ENCODE assay signal across 15 cellular contexts in genomic region chr22:38292694-38293093, GRCh38. TPM values are rescaled to one million over a fixed set of nuclear protein-coding genes. Genes with fewer than 3 reads are reported as not detected.
A peak's percentile ranks its signal among the peaks of the same experiment; 100 is the strongest.
DNase-seq lines count a peak whose midpoint lies in the region; ATAC-seq and TF ChIP-seq lines count a peak whose summit lies in the region.
"Had no signal": no experiment of that assay in that cellular context is flagged by ENCODE, and none has a peak within 500 bp of the region (broad histone marks: within the 10 kb centered on the region; RNA-seq: fewer than 3 reads in every experiment).

No MANE protein-coding gene starts in this region.

- H3K4me3 ChIP-seq in AG04450 (ENCODE audit: low read depth, low read length) (no peak overlapping the region), right atrium auricular region (no peak overlapping the region), gastrocnemius medialis (no peak overlapping the region)
- no peak overlapping the region for H3K4me3 ChIP-seq in CD8-positive, alpha-beta memory T cell (ENCODE audit: low read length)
- H3K4me3 ChIP-seq: adrenal gland, right lobe of liver had no signal

- H3K27me3 ChIP-seq in AG04450 (ENCODE audit: control insufficient read depth, insufficient read depth, low read length), result no peaks in the 10 kb centered on the region
- H3K27me3 ChIP-seq in right atrium auricular region, result no peaks in the 10 kb centered on the region
- H3K27me3 ChIP-seq in gastrocnemius medialis, result no peaks in the 10 kb centered on the region
- H3K27me3 ChIP-seq in CD8-positive, alpha-beta memory T cell (ENCODE audit: insufficient read depth, low read length, poor library complexity, severe bottlenecking), result no peaks in the 10 kb centered on the region
- H3K27me3 ChIP-seq: adrenal gland, right lobe of liver had no signal

- no peaks in the 10 kb centered on the region for H3K4me1 Mint-ChIP-seq in CD8-positive, alpha-beta memory T cell
- H3K4me1 Mint-ChIP-seq in glutamatergic neuron (ENCODE audit: low read depth, unreplicated experiment), result peaks cover 3% of the 10 kb centered on the region

- TF ChIP-seq CTCF in AG04450 (IDR thresholded peaks at IDR 0.05; ENCODE audit: low read depth, low read length) (no peak), right atrium auricular region (IDR thresholded peaks at IDR 0.05) (no peak), gastrocnemius medialis (IDR thresholded peaks at IDR 0.05 in 4 of 5, conservative IDR thresholded peaks at IDR 0.05 in 1 of 5) (no peak), glutamatergic neuron (IDR thresholded peaks at IDR 0.05; ENCODE audit: partially characterized antibody, unreplicated experiment) (no peak)

- H3K27me3 Mint-ChIP-seq in CD8-positive, alpha-beta memory T cell, result no peaks in the 10 kb centered on the region
- peaks cover 8% of the 10 kb centered on the region for H3K27me3 Mint-ChIP-seq in glutamatergic neuron (ENCODE audit: unreplicated experiment)

- H3K27ac Mint-ChIP-seq in CD8-positive, alpha-beta memory T cell, result peak overlapping the region in 1 of 8 donors; percentile 42
- H3K27ac Mint-ChIP-seq in glutamatergic neuron (ENCODE audit: unreplicated experiment), result no peak overlapping the region
- H3K27ac Mint-ChIP-seq: HFFc6 had no signal

- H3K9me3 Mint-ChIP-seq in CD8-positive, alpha-beta memory T cell, result no peaks in the 10 kb centered on the region
- peaks cover 8% of the 10 kb centered on the region for H3K9me3 Mint-ChIP-seq in glutamatergic neuron (ENCODE audit: unreplicated experiment)
- H3K9me3 Mint-ChIP-seq: HFFc6 had no signal

- ATAC-seq in gastrocnemius medialis (peak in 1 of 2 donors; percentile 43), GM18909 (IDR thresholded peaks at IDR 0.05; ENCODE audit: poor library complexity, unreplicated experiment) (no peak)

- H3K36me3 Mint-ChIP-seq in CD8-positive, alpha-beta memory T cell, result peaks cover 0 to 54% (median 2%) of the 10 kb centered on the region in 3 donors
- no peaks in the 10 kb centered on the region for H3K36me3 Mint-ChIP-seq in glutamatergic neuron (ENCODE audit: unreplicated experiment)

- H3K36me3 ChIP-seq in right atrium auricular region (peaks cover 68% of the 10 kb centered on the region), gastrocnemius medialis (peaks cover 0 to 76% of the 10 kb centered on the region in 2 donors)
- peaks cover 10% of the 10 kb centered on the region for H3K36me3 ChIP-seq in CD8-positive, alpha-beta memory T cell (ENCODE audit: insufficient read depth, low read length)

- in situ Hi-C loops in gastrocnemius medialis (cut with MboI; ENCODE audit: low sequenced_read_pairs in 4 of 4), result no loop called here

- no peak for TF ChIP-seq POLR2A in gastrocnemius medialis (IDR thresholded peaks at IDR 0.05)

- H3K27ac ChIP-seq in AG04450 (ENCODE audit: low read depth, low read length) (peak overlapping the region; percentile 21), angular gyrus (ENCODE audit: low read depth, low read length) (peak overlapping the region; percentile 15), right atrium auricular region (peak overlapping the region; percentile 59 to 69), gastrocnemius medialis (peak overlapping the region; percentile 61 to 72 (median 70))
- no peak overlapping the region for H3K27ac ChIP-seq in CD8-positive, alpha-beta memory T cell (ENCODE audit: low read depth, low read length)

- DNase-seq in AG04450 (ENCODE audit: low read depth, low spot score) (no peak), right atrium auricular region (ENCODE audit: low spot score) (no peak), gastrocnemius medialis (no peak), glutamatergic neuron (no peak), NCI-H526 (lab: John Stamatoyannopoulos, UW) (no peak)
- DNase-seq in CD8-positive, alpha-beta memory T cell, result no peak
- DNase-seq: activated CD4-positive, CD25-positive, alpha-beta regulatory T cell treated with anti-CD3 and anti-CD28 coated beads, Interleukin-2, amount 50 U/mL, for 72 hours; activated T-cell treated with anti-CD3 and anti-CD28 coated beads, Interleukin-2, amount 50 U/mL, for 48 hours; adrenal gland; HFFc6; kidney glomerular epithelial cell; NCI-H2171 treated with DMSO at 0.1 percent for 48 hours; right lobe of liver had no signal

- CTCF ChIA-PET in AG04450 (lab: Charles Lee), result no interaction called here
- CTCF ChIA-PET in CD8-positive, alpha-beta memory T cell (lab: Charles Lee), result no interaction called here

- H3K9me3 ChIP-seq in AG04450 (ENCODE audit: control insufficient read depth, insufficient read depth, low read length) (no peaks in the 10 kb centered on the region; the same call in 1 of the 2 replicates), right atrium auricular region (no peaks in the 10 kb centered on the region), gastrocnemius medialis (no peaks in the 10 kb centered on the region)
- H3K9me3 ChIP-seq in CD8-positive, alpha-beta memory T cell (ENCODE audit: low read length), result no peaks in the 10 kb centered on the region
- H3K9me3 ChIP-seq: adrenal gland, right lobe of liver had no signal

- POLR2A ChIA-PET in AG04450 (lab: Yijun Ruan, JAX), result no interaction called here
- POLR2A ChIA-PET in CD8-positive, alpha-beta memory T cell (lab: Charles Lee), result no interaction called here

- H3K4me1 ChIP-seq in right atrium auricular region (peaks cover 0 to 19% of the 10 kb centered on the region in 2 donors), gastrocnemius medialis (peaks cover 7 to 9% of the 10 kb centered on the region in 2 donors)
- H3K4me1 ChIP-seq in CD8-positive, alpha-beta memory T cell (ENCODE audit: insufficient read depth, low read length), result no peaks in the 10 kb centered on the region
- H3K4me1 ChIP-seq: right lobe of liver had no signal

- peak overlapping the region in 1 of 7 donors; percentile 61 for H3K4me3 Mint-ChIP-seq in CD8-positive, alpha-beta memory T cell
- no peak overlapping the region for H3K4me3 Mint-ChIP-seq in glutamatergic neuron (ENCODE audit: unreplicated experiment)
- H3K4me3 Mint-ChIP-seq: HFFc6 had no signal

- intact Hi-C loops in gastrocnemius medialis (cut with DNase I; ENCODE audit: low total_unique reads), result no loop called here

RNA-seq across cellular contexts. Expression of gene TMEM184B, which starts 19.9 kb away (rescaled TPM):
- polyA plus RNA-seq in AG04450 (2011; rRNA removed), result 36.8 and 37.2 TPM in 2 replicates
- polyA minus RNA-seq in AG04450 (2011; rRNA and poly(A)+ RNA removed), result 33.8 and 40.5 TPM in 2 replicates
- total RNA-seq in right atrium auricular region (10 to 100 TPM; 51.2 to 76.1 TPM), gastrocnemius medialis (10 to 100 TPM; 25.4 to 40.7 (median 31.2) TPM), glutamatergic neuron (ENCODE audit: unreplicated experiment) (81.0 TPM)
- total RNA-seq in CD8-positive, alpha-beta memory T cell, result 10 to 100 TPM; 29.0 to 31.7 TPM
- 23.4 TPM for polyA plus RNA-seq in CD8-positive, alpha-beta memory T cell

RNA-seq across cellular contexts. Expression of gene CSNK1E, which starts 24.5 kb away (rescaled TPM):
- 109 and 128 TPM in 2 replicates for polyA plus RNA-seq in AG04450 (2011; rRNA removed)
- 141 and 196 TPM in 2 replicates for polyA minus RNA-seq in AG04450 (2011; rRNA and poly(A)+ RNA removed)
- total RNA-seq in right atrium auricular region (10 to 100 TPM; 41.8 to 78.8 TPM), gastrocnemius medialis (10 to 100 TPM; 29.8 to 66.3 (median 40.3) TPM), glutamatergic neuron (ENCODE audit: unreplicated experiment) (402 TPM)
- total RNA-seq in CD8-positive, alpha-beta memory T cell, result 100 to 1,000 TPM; 102 to 105 TPM
- polyA plus RNA-seq in CD8-positive, alpha-beta memory T cell, result 14.1 TPM
